ENCODE assay signal across 1 cellular context in genomic region chr17:49557204-49558024, GRCh38.
A peak's percentile ranks its signal among the peaks of the same experiment; 100 is the strongest.
TF ChIP-seq lines count a peak whose summit lies in the region.

No MANE protein-coding gene starts in this region.

TF ChIP-seq in HepG2, 621 proteins besides CTCF, POLR2A, EP300 and RAD21 (continued from another document and continues in another):
- peak; percentile 49; the same call in 1 of the 2 replicates for TF ChIP-seq ERF (CRISPR knock-in tag; IDR thresholded peaks at IDR 0.05)
- TF ChIP-seq, protein P1, sequence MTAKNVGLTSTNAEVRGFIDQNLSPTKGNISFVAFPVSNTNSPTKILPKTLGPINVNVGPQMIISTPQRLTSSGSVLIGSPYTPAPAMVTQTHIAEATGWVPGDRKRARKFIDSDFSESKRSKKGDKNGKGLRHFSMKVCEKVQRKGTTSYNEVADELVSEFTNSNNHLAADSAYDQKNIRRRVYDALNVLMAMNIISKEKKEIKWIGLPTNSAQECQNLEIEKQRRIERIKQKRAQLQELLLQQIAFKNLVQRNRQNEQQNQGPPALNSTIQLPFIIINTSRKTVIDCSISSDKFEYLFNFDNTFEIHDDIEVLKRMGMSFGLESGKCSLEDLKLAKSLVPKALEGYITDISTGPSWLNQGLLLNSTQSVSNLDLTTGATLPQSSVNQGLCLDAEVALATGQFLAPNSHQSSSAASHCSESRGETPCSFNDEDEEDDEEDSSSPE (CRISPR knock-in tag; IDR thresholded peaks at IDR 0.05): no peak
- peak; percentile 44; the same call in 1 of the 2 replicates for TF ChIP-seq MTF2 (CRISPR knock-in tag; IDR thresholded peaks at IDR 0.05; ENCODE audit: borderline replicate concordance)
- TF ChIP-seq NFATC3 (CRISPR knock-in tag; IDR thresholded peaks at IDR 0.05): 0 out of 2 replicates have a peak, but pooled peaks have one; percentile 30
- no peak for TF ChIP-seq NR3C1 (CRISPR knock-in tag; IDR thresholded peaks at IDR 0.05)
- TF ChIP-seq GMEB1 (CRISPR knock-in tag; IDR thresholded peaks at IDR 0.05; ENCODE audit: borderline replicate concordance): no peak
- no peak for TF ChIP-seq ARID4A (CRISPR knock-in tag; IDR thresholded peaks at IDR 0.05; ENCODE audit: borderline replicate concordance)
- no peak for TF ChIP-seq POGK (CRISPR knock-in tag; conservative IDR thresholded peaks at IDR 0.05)
- peak; percentile 67 for TF ChIP-seq ZKSCAN1 (IDR thresholded peaks at IDR 0.05; ENCODE audit: low read length)
- TF ChIP-seq NFYC (CRISPR knock-in tag; IDR thresholded peaks at IDR 0.05): no peak
- TF ChIP-seq U2AF1 (optimal IDR thresholded peaks at IDR 0.05; ENCODE audit: low read depth, low read length): no peak
- TF ChIP-seq HCFC1 (IDR thresholded peaks at IDR 0.05; ENCODE audit: low read depth, low read length): no peak
- no peak for TF ChIP-seq MBNL3 (CRISPR knock-in tag; conservative IDR thresholded peaks at IDR 0.05)
- TF ChIP-seq ZNF550 (CRISPR knock-in tag; IDR thresholded peaks at IDR 0.05; ENCODE audit: borderline replicate concordance): 0 out of 2 replicates have a peak, but pooled peaks have one; percentile 20
- TF ChIP-seq SPEN (CRISPR knock-in tag; IDR thresholded peaks at IDR 0.05; ENCODE audit: low read depth): no peak
- TF ChIP-seq, protein P2, sequence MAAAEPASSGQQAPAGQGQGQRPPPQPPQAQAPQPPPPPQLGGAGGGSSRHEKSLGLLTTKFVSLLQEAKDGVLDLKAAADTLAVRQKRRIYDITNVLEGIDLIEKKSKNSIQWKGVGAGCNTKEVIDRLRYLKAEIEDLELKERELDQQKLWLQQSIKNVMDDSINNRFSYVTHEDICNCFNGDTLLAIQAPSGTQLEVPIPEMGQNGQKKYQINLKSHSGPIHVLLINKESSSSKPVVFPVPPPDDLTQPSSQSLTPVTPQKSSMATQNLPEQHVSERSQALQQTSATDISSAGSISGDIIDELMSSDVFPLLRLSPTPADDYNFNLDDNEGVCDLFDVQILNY (CRISPR knock-in tag; conservative IDR thresholded peaks at IDR 0.05): no peak
- TF ChIP-seq ZNF121 (CRISPR knock-in tag; IDR thresholded peaks at IDR 0.05): no peak
- TF ChIP-seq ARID2 (CRISPR knock-in tag; IDR thresholded peaks at IDR 0.05; ENCODE audit: borderline replicate concordance): no peak
- no peak for TF ChIP-seq ZNF317 (CRISPR knock-in tag; IDR thresholded peaks at IDR 0.05)
- 0 out of 2 replicates have a peak, but pooled peaks have one; percentile 17 for TF ChIP-seq ZNF761 (CRISPR knock-in tag; conservative IDR thresholded peaks at IDR 0.05)
- TF ChIP-seq, protein P3, sequence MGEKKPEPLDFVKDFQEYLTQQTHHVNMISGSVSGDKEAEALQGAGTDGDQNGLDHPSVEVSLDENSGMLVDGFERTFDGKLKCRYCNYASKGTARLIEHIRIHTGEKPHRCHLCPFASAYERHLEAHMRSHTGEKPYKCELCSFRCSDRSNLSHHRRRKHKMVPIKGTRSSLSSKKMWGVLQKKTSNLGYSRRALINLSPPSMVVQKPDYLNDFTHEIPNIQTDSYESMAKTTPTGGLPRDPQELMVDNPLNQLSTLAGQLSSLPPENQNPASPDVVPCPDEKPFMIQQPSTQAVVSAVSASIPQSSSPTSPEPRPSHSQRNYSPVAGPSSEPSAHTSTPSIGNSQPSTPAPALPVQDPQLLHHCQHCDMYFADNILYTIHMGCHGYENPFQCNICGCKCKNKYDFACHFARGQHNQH (CRISPR knock-in tag; IDR thresholded peaks at IDR 0.05): no peak
- TF ChIP-seq GABPB1 (CRISPR knock-in tag; IDR thresholded peaks at IDR 0.05): peak; percentile 17; the same call in 1 of the 2 replicates
- 0 out of 2 replicates have a peak, but pooled peaks have one; percentile 29 for TF ChIP-seq ZFP41 (CRISPR knock-in tag; IDR thresholded peaks at IDR 0.05; ENCODE audit: borderline replicate concordance)
- no peak for TF ChIP-seq FOXO1 (CRISPR knock-in tag; IDR thresholded peaks at IDR 0.05)
- TF ChIP-seq ZBTB7B (CRISPR knock-in tag; IDR thresholded peaks at IDR 0.05): no peak
- peak; percentile 41; the same call in 1 of the 2 replicates for TF ChIP-seq SMC3 (IDR thresholded peaks at IDR 0.05; ENCODE audit: low read length)
- no peak for TF ChIP-seq ZNF839 (CRISPR knock-in tag; IDR thresholded peaks at IDR 0.05; ENCODE audit: borderline replicate concordance)
- TF ChIP-seq LCORL (IDR thresholded peaks at IDR 0.05): no peak
- 0 out of 2 replicates have a peak, but pooled peaks have one; percentile 22 for TF ChIP-seq LCORL (CRISPR knock-in tag; IDR thresholded peaks at IDR 0.05)
- TF ChIP-seq ZNF225 (CRISPR knock-in tag; IDR thresholded peaks at IDR 0.05): peak; percentile 45; the same call in 1 of the 2 replicates
- TF ChIP-seq CHCHD3 (CRISPR knock-in tag; IDR thresholded peaks at IDR 0.05): no peak
- no peak for TF ChIP-seq ZNF326 (CRISPR knock-in tag; IDR thresholded peaks at IDR 0.05; ENCODE audit: borderline replicate concordance)
- no peak for TF ChIP-seq ZNF850 (CRISPR knock-in tag; conservative IDR thresholded peaks at IDR 0.05)
- no peak for TF ChIP-seq HNRNPL (IDR thresholded peaks at IDR 0.05; ENCODE audit: low read depth, low read length)
- no peak for TF ChIP-seq ELF1 (CRISPR knock-in tag; IDR thresholded peaks at IDR 0.05)
- TF ChIP-seq ZNF619 (CRISPR knock-in tag; IDR thresholded peaks at IDR 0.05): peak; percentile 74; the same call in 1 of the 2 replicates
- TF ChIP-seq, protein P4, sequence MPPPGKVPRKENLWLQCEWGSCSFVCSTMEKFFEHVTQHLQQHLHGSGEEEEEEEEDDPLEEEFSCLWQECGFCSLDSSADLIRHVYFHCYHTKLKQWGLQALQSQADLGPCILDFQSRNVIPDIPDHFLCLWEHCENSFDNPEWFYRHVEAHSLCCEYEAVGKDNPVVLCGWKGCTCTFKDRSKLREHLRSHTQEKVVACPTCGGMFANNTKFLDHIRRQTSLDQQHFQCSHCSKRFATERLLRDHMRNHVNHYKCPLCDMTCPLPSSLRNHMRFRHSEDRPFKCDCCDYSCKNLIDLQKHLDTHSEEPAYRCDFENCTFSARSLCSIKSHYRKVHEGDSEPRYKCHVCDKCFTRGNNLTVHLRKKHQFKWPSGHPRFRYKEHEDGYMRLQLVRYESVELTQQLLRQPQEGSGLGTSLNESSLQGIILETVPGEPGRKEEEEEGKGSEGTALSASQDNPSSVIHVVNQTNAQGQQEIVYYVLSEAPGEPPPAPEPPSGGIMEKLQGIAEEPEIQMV (CRISPR knock-in tag; IDR thresholded peaks at IDR 0.05; ENCODE audit: low read depth): no peak
- TF ChIP-seq ATF2 (CRISPR knock-in tag; IDR thresholded peaks at IDR 0.05): no peak
- TF ChIP-seq ZSCAN21 (CRISPR knock-in tag; IDR thresholded peaks at IDR 0.05; ENCODE audit: borderline replicate concordance): no peak
- TF ChIP-seq ZNF446 (CRISPR knock-in tag; IDR thresholded peaks at IDR 0.05): no peak
- TF ChIP-seq AHR (CRISPR knock-in tag; IDR thresholded peaks at IDR 0.05): no peak
- TF ChIP-seq TBX3 (IDR thresholded peaks at IDR 0.05; ENCODE audit: borderline replicate concordance): no peak
- peak; percentile 72 for TF ChIP-seq XRCC5 (optimal IDR thresholded peaks at IDR 0.05; ENCODE audit: low read length)
- TF ChIP-seq ARHGAP35 (CRISPR knock-in tag; IDR thresholded peaks at IDR 0.05; ENCODE audit: borderline replicate concordance): no peak
- no peak for TF ChIP-seq ZNF75D (CRISPR knock-in tag; IDR thresholded peaks at IDR 0.05; ENCODE audit: borderline replicate concordance)
- TF ChIP-seq CAMTA2 (CRISPR knock-in tag; IDR thresholded peaks at IDR 0.05; ENCODE audit: borderline replicate concordance): 0 out of 2 replicates have a peak, but pooled peaks have one; percentile 27
- TF ChIP-seq, protein P5, sequence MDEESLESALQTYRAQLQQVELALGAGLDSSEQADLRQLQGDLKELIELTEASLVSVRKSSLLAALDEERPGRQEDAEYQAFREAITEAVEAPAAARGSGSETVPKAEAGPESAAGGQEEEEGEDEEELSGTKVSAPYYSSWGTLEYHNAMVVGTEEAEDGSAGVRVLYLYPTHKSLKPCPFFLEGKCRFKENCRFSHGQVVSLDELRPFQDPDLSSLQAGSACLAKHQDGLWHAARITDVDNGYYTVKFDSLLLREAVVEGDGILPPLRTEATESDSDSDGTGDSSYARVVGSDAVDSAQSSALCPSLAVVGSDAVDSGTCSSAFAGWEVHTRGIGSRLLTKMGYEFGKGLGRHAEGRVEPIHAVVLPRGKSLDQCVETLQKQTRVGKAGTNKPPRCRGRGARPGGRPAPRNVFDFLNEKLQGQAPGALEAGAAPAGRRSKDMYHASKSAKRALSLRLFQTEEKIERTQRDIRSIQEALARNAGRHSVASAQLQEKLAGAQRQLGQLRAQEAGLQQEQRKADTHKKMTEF (CRISPR knock-in tag; IDR thresholded peaks at IDR 0.05): 0 out of 2 replicates have a peak, but pooled peaks have one; percentile 32
- TF ChIP-seq ZNF704 (CRISPR knock-in tag; IDR thresholded peaks at IDR 0.05; ENCODE audit: borderline replicate concordance): no peak
